ENCODE assay signal across 8 cellular contexts in the genomic region with DNA sequence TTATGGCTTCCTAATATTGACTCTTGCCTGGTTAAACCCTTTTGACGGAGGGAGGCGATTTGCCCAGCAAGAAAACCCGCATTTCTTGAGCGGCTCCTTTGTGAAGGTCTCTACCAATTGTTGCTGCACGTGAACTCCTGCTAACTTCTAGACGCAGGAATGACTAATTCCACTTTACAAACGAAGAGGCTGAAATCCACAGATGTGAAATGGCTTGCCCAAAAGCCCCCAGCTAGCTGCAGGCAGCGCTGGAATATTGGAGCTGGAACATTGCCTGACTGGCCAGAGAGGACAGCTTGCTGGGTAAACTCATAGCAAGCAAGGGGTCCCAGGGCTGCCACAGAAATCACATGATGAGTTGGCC. TPM values are rescaled to one million over a fixed set of nuclear protein-coding genes. Genes with fewer than 3 reads are reported as not detected.
DNase-seq lines count a peak whose midpoint lies in the region; ATAC-seq, FAIRE-seq and TF ChIP-seq lines count a peak whose summit lies in the region.

No MANE protein-coding gene starts in this region.

- no peak for ATAC-seq in natural killer cell treated with Interleukin-12 subunit alpha and Interleukin-12 subunit beta and Interleukin-15 and Interleukin-18, amount 100 ng/mL, for 72 hours
- no peak for ATAC-seq in HG03521 (IDR thresholded peaks at IDR 0.05; ENCODE audit: unreplicated experiment)

- 0 out of 2 replicates have a peak, but pooled peaks cover 5% of the 10 kb centered on the region for H3F3A ChIP-seq in MM.1S (ENCODE audit: insufficient read depth, low read length)

- H2AFZ ChIP-seq in MM.1S (ENCODE audit: low read length) = peak overlapping the region; percentile 59

- no peaks in the 10 kb centered on the region for H3K79me2 ChIP-seq in MM.1S (ENCODE audit: low read length)

- H3K9me2 ChIP-seq in MM.1S (replicated peaks; ENCODE audit: insufficient read depth, low read length) = no peaks in the 10 kb centered on the region

- peaks cover 46 to 57% (median 48%) of the 10 kb centered on the region in 3 donors for H3K27me3 Mint-ChIP-seq in CD14-positive monocyte (ENCODE audit: low read depth in 3 of 3)
- H3K27me3 Mint-ChIP-seq in natural killer cell treated with Interleukin-12 subunit alpha and Interleukin-12 subunit beta and Interleukin-15 and Interleukin-18, amount 100 ng/mL, for 72 hours = peaks cover 19 to 32% of the 10 kb centered on the region in 2 donors

- DNase-seq in CD14-positive monocyte (ENCODE audit: low spot score) (no peak), MM.1S (no peak), urothelium cell line (ENCODE audit: low spot score) (no peak), GM10266 (ENCODE audit: extremely low spot score) (no peak)
- DNase-seq in natural killer cell treated with Interleukin-12 subunit alpha and Interleukin-12 subunit beta and Interleukin-15 and Interleukin-18, amount 100 ng/mL, for 72 hours (ENCODE audit: low spot score) = no peak
- DNase-seq in stimulated activated CD4-positive, alpha-beta T cell treated with anti-CD3 and anti-CD28 coated beads, Interleukin-4, amount 100 ng/mL, for 1 hour = no peak

- H3K4me2 ChIP-seq in MM.1S (ENCODE audit: low read depth, low read length) = peak overlapping the region; percentile 82

- H3K36me3 Mint-ChIP-seq in CD14-positive monocyte = peaks cover 8 to 12% of the 10 kb centered on the region in 2 donors
- peaks cover 4% of the 10 kb centered on the region for H3K36me3 Mint-ChIP-seq in natural killer cell treated with Interleukin-12 subunit alpha and Interleukin-12 subunit beta and Interleukin-15 and Interleukin-18, amount 100 ng/mL, for 72 hours

- no peak for TF ChIP-seq CTCF in CD14-positive monocyte (IDR thresholded peaks at IDR 0.05)
- no peak for TF ChIP-seq CTCF in MM.1S (IDR thresholded peaks at IDR 0.05; ENCODE audit: low read length)
- no peak for TF ChIP-seq CTCF in GM10266 (IDR thresholded peaks at IDR 0.05; ENCODE audit: control insufficient read depth, insufficient read depth, low read depth, missing control alignments)

- peaks cover 0 to 13% (median 5%) of the 10 kb centered on the region in 7 donors for H3K9me3 Mint-ChIP-seq in CD14-positive monocyte
- H3K9me3 Mint-ChIP-seq in natural killer cell treated with Interleukin-12 subunit alpha and Interleukin-12 subunit beta and Interleukin-15 and Interleukin-18, amount 100 ng/mL, for 72 hours = peaks cover 3% of the 10 kb centered on the region

- peak overlapping the region; percentile 87 to 96 for H3K4me3 Mint-ChIP-seq in CD14-positive monocyte
- peak overlapping the region; percentile 85 for H3K4me3 Mint-ChIP-seq in natural killer cell treated with Interleukin-12 subunit alpha and Interleukin-12 subunit beta and Interleukin-15 and Interleukin-18, amount 100 ng/mL, for 72 hours

- peaks cover 46% of the 10 kb centered on the region for H3K27me3 ChIP-seq in MM.1S (replicated peaks; ENCODE audit: insufficient read depth, low read length)
- H3K27me3 ChIP-seq in duodenal mucosa (ENCODE audit: control insufficient read depth in 1 of 2, insufficient read depth in 2 of 2, low read length in 2 of 2) = no peaks in the 10 kb centered on the region

- no peaks in the 10 kb centered on the region for H4K20me1 ChIP-seq in MM.1S (ENCODE audit: insufficient read depth, low read length)

- H3K36me3 ChIP-seq in MM.1S (replicated peaks; ENCODE audit: insufficient read depth, low read length) (no peaks in the 10 kb centered on the region), duodenal mucosa (ENCODE audit: control insufficient read depth in 1 of 2, insufficient read depth in 2 of 2, low read length in 2 of 2) (no peaks in the 10 kb centered on the region)

- no peaks in the 10 kb centered on the region for H3K9me3 ChIP-seq in MM.1S (replicated peaks; ENCODE audit: insufficient read depth, low read length)
- H3K9me3 ChIP-seq in duodenal mucosa (ENCODE audit: control insufficient read depth in 1 of 2, low read length in 2 of 2) = no peaks in the 10 kb centered on the region

- H3K4me1 ChIP-seq in MM.1S (ENCODE audit: low read length) (no peaks in the 10 kb centered on the region), duodenal mucosa (ENCODE audit: control insufficient read depth in 1 of 2, insufficient read depth in 2 of 2, low read length in 2 of 2) (peaks cover 19 to 41% of the 10 kb centered on the region in 2 donors)

- H3K9ac ChIP-seq in MM.1S (ENCODE audit: low read length) = peak overlapping the region; percentile 13; the same call in 1 of the 2 replicates
- peak overlapping the region; percentile 66 to 76 for H3K9ac ChIP-seq in duodenal mucosa (ENCODE audit: low read depth in 1 of 2, low read length in 2 of 2)

- H3K4me3 ChIP-seq in MM.1S (ENCODE audit: low read length) (peak overlapping the region; percentile 53), duodenal mucosa (ENCODE audit: low read depth in 1 of 2, low read length in 2 of 2) (peak overlapping the region; percentile 89)

- H3K27ac ChIP-seq in MM.1S (ENCODE audit: low read length) = no peak overlapping the region
- H3K27ac ChIP-seq in duodenal mucosa (ENCODE audit: low read depth, low read length) = no peak overlapping the region

- intact Hi-C loops in CD14-positive monocyte (cut with micrococcal nuclease) = loop anchor here in 1 of 2 donors (10.0 kb wide), 1 partner anchor 123 kb away; a partner anchor contains a TSS

- FAIRE-seq in urothelium cell line (lab: Jason Lieb, UNC) = no peak

- no peak overlapping the region for H3K27ac Mint-ChIP-seq in CD14-positive monocyte
- H3K27ac Mint-ChIP-seq in natural killer cell treated with Interleukin-12 subunit alpha and Interleukin-12 subunit beta and Interleukin-15 and Interleukin-18, amount 100 ng/mL, for 72 hours = no peak overlapping the region

- peaks cover 43% of the 10 kb centered on the region for H3K4me1 Mint-ChIP-seq in CD14-positive monocyte
- peaks cover 14 to 32% of the 10 kb centered on the region in 2 donors for H3K4me1 Mint-ChIP-seq in natural killer cell treated with Interleukin-12 subunit alpha and Interleukin-12 subunit beta and Interleukin-15 and Interleukin-18, amount 100 ng/mL, for 72 hours (ENCODE audit: low read depth in 2 of 2)

RNA-seq across cellular contexts. Expression of a gene that starts 0.5 kb away (rescaled TPM):
- 1 to 10 TPM; 1.1 to 1.9 TPM for polyA plus RNA-seq in CD14-positive monocyte
- 10 to 100 TPM; 11.5 to 12.3 TPM for total RNA-seq in natural killer cell treated with Interleukin-12 subunit alpha and Interleukin-12 subunit beta and Interleukin-15 and Interleukin-18, amount 100 ng/mL, for 72 hours

RNA-seq across cellular contexts. Expression of a gene that starts 14.9 kb away (rescaled TPM):
- polyA plus RNA-seq in CD14-positive monocyte = not detected
- not detected for total RNA-seq in natural killer cell treated with Interleukin-12 subunit alpha and Interleukin-12 subunit beta and Interleukin-15 and Interleukin-18, amount 100 ng/mL, for 72 hours

RNA-seq across cellular contexts. Expression of a gene that starts 35.9 kb away (rescaled TPM):
- 1 to 10 TPM; 7.4 to 9.5 TPM for polyA plus RNA-seq in CD14-positive monocyte
- total RNA-seq in natural killer cell treated with Interleukin-12 subunit alpha and Interleukin-12 subunit beta and Interleukin-15 and Interleukin-18, amount 100 ng/mL, for 72 hours = 10 to 100 TPM; 23.2 to 42.2 TPM

RNA-seq across cellular contexts. Expression of a gene that starts 40.9 kb away (rescaled TPM):
- 100 to 1,000 TPM; 209 to 246 TPM for polyA plus RNA-seq in CD14-positive monocyte
- total RNA-seq in natural killer cell treated with Interleukin-12 subunit alpha and Interleukin-12 subunit beta and Interleukin-15 and Interleukin-18, amount 100 ng/mL, for 72 hours = 100 to 1,000 TPM; 271 to 340 TPM
